ENCODE assay signal across 8 cellular contexts in the genomic region with DNA sequence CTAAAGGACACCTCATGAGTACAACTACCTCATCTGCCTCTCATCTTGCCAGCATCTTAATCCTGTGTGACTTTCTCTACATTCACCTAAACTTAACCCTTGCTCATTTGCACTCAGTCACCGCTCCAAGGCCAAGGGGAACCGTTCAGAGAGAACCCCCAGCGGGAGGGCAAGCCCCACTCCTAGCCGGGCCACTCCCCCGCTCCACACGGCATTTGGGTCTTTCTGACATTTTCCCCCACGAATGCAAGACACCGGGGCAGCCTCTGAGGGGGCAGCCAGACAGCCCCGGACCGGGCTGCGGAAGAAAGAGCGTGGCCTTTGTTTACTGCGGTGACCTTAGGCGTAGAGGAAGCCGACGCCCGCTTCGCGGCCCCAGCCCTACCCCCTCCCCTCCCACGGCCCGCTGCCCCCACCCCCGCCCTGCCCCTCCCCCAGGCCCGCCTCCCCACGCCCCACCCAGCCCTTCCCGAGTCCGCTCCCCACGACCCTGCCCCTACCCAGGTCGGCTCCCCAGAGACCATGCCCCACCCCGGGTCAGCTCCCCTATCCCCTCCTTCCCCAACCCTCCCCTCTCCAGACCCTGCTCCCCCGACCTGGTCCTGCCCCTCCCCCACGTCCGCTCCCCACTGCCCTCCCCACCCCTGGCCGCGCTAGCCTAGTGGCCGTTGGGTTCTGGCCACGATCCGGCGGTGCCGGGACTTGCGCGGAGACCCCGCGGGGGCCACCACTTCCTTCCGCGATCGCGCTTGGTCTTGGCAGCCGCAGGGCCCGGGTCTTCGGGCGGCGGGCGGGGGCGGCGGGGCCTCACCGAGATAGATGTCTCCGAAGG. TPM values are rescaled to one million over a fixed set of nuclear protein-coding genes. Genes with fewer than 3 reads are reported as not detected.
A peak's percentile ranks its signal among the peaks of the same experiment; 100 is the strongest.
DNase-seq lines count a peak whose midpoint lies in the region; ATAC-seq, FAIRE-seq and TF ChIP-seq lines count a peak whose summit lies in the region.

No MANE protein-coding gene starts in this region.

- peaks cover 10% of the 10 kb centered on the region for H3K36me3 ChIP-seq in PC-9 (ENCODE audit: low read depth)

- H3F3A ChIP-seq in PC-9 (ENCODE audit: insufficient read depth, low read depth), result peaks cover 45% of the 10 kb centered on the region

- H2AFZ ChIP-seq in PC-9, result no peak overlapping the region

- CTCF ChIA-PET in A549 (lab: Yijun Ruan, JAX), result interaction anchor here (1.7 to 2.5 kb wide), 2 partner anchors 11 to 28 kb away, joined by 6 to 11 read pairs; no protein-coding TSS in a partner anchor
- CTCF ChIA-PET in PC-9 (lab: Charles Lee), result no interaction called here

- 3% methylated on average over 21 of the region's 57 CpGs for WGBS in A549 (ENCODE audit: missing lambda C conversion rate)

- POLR2A ChIA-PET in A549 (lab: Yijun Ruan, JAX), result interaction anchor here (0.7 to 3.0 kb wide), 8 partner anchors 8 to 67 kb away, joined by 3 to 17 read pairs (median 6); no protein-coding TSS in a partner anchor
- POLR2A ChIA-PET in PC-9 (lab: Charles Lee; ENCODE audit: unreplicated experiment), result interaction anchor here (1.3 kb wide), 1 partner anchor 20 kb away, joined by 5 read pairs; no protein-coding TSS in a partner anchor

- H3K9me3 Mint-ChIP-seq in activated naive CD4-positive, alpha-beta T cell treated with anti-CD3 and anti-CD28 coated beads, Interleukin-2, amount 50 U/mL, for 72 hours, result no peaks in the 10 kb centered on the region

- ATAC-seq in A549, result peak; percentile 0 to 11; a peak in 3 of 6 replicates
- peak; percentile 18 for ATAC-seq in GM19438 (IDR thresholded peaks at IDR 0.05; ENCODE audit: low read depth, unreplicated experiment)
- peak; percentile 19 to 52 for ATAC-seq in activated naive CD4-positive, alpha-beta T cell treated with anti-CD3 and anti-CD28 coated beads, Interleukin-2, amount 50 U/mL, for 72 hours
- peak; percentile 41 to 49 for ATAC-seq in left cardiac atrium
- peak; percentile 15 for ATAC-seq in sciatic nerve

- no peak for FAIRE-seq in A549 (lab: Jason Lieb, UNC)

- peak in 1 of 2 experiments; percentile 27; a peak in 1 of 5 replicates for TF ChIP-seq EP300 in A549 (IDR thresholded peaks at IDR 0.05)

- no peak for TF ChIP-seq RAD21 in A549 (conservative IDR thresholded peaks at IDR 0.05 in 1 of 2, IDR thresholded peaks at IDR 0.05 in 1 of 2)

- BruUV-seq in PC-9 (replicated peaks; lab: Mats Ljungman, UMichigan), result no TSS peak

- peaks cover 7 to 28% of the 10 kb centered on the region in 2 donors for H3K36me3 Mint-ChIP-seq in activated naive CD4-positive, alpha-beta T cell treated with anti-CD3 and anti-CD28 coated beads, Interleukin-2, amount 50 U/mL, for 72 hours

- DNase-seq in A549 (ENCODE audit: low read depth in 1 of 2, low spot score in 1 of 2), result peak in 1 of 2 experiments; percentile 59
- peak in 1 of 2 experiments; percentile 17 for DNase-seq in PC-9
- peak in 1 of 2 donors; percentile 42 for DNase-seq in activated naive CD4-positive, alpha-beta T cell treated with anti-CD3 and anti-CD28 coated beads, Interleukin-2, amount 50 U/mL, for 72 hours (ENCODE audit: low spot score in 2 of 2)
- DNase-seq in left cardiac atrium, result peak; percentile 64
- DNase-seq in sciatic nerve (ENCODE audit: low spot score), result peak; percentile 79
- DNase-seq in pons (ENCODE audit: low spot score), result no peak
- no peak for DNase-seq in superior temporal gyrus (ENCODE audit: extremely low spot score)

- TF ChIP-seq POLR2A in A549 (IDR thresholded peaks at IDR 0.05; ENCODE audit: low read length), result no peak

- intact Hi-C loops in PC-9 (cut with micrococcal nuclease; ENCODE audit: unreplicated experiment), result no loop called here
- intact Hi-C loops in left cardiac atrium (cut with DNase I), result loop anchor here in 1 of 2 donors (5.0 kb wide), 1 partner anchor 35 kb away; no protein-coding TSS in a partner anchor
- intact Hi-C loops in sciatic nerve (cut with DNase I), result no loop called here

- no peaks in the 10 kb centered on the region for H3K9me3 ChIP-seq in A549
- H3K9me3 ChIP-seq in PC-9 (ENCODE audit: insufficient read depth, low read depth), result no peaks in the 10 kb centered on the region

- H3K4me1 ChIP-seq in A549 (peaks cover 55% of the 10 kb centered on the region), PC-9 (replicated peaks; ENCODE audit: insufficient read depth) (peaks cover 54% of the 10 kb centered on the region)

- H3K9me2 ChIP-seq in PC-9 (ENCODE audit: insufficient read depth), result no peaks in the 10 kb centered on the region

- TF ChIP-seq CTCF in A549 (IDR thresholded peaks at IDR 0.05) (no peak), PC-9 (conservative IDR thresholded peaks at IDR 0.05) (no peak)

- H3K4me3 ChIP-seq in A549 (peak overlapping the region; percentile 97), PC-9 (peak overlapping the region; percentile 88)

- H3K27ac ChIP-seq in A549 (peak overlapping the region; percentile 99 to 100), PC-9 (peak overlapping the region; percentile 93)

- no peaks in the 10 kb centered on the region for H3K27me3 ChIP-seq in PC-9 (ENCODE audit: insufficient read depth, low read depth)

- H3K4me2 ChIP-seq in A549, result peak overlapping the region; percentile 88
- peak overlapping the region; percentile 87 for H3K4me2 ChIP-seq in PC-9

- peaks cover 54% of the 10 kb centered on the region for H3K79me2 ChIP-seq in PC-9 (ENCODE audit: low read depth)

- H3K27ac Mint-ChIP-seq in activated naive CD4-positive, alpha-beta T cell treated with anti-CD3 and anti-CD28 coated beads, Interleukin-2, amount 50 U/mL, for 72 hours, result peak overlapping the region; percentile 100

- peaks cover 49% of the 10 kb centered on the region for H4K20me1 ChIP-seq in PC-9 (ENCODE audit: insufficient read depth)

TF ChIP-seq in A549, 52 proteins besides CTCF, POLR2A, EP300 and RAD21 (continues in another document):
- no peak; the same call in 1 of the 2 replicates for TF ChIP-seq FOSB (CRISPR knock-in tag; IDR thresholded peaks at IDR 0.05)
- 0 out of 2 replicates have a peak, but pooled peaks have one; percentile 70 for TF ChIP-seq TFCP2L1 (CRISPR knock-in tag; IDR thresholded peaks at IDR 0.05)
- no peak for TF ChIP-seq ZSCAN20 (CRISPR knock-in tag; IDR thresholded peaks at IDR 0.05)
- TF ChIP-seq JUN (IDR thresholded peaks at IDR 0.05), result no peak; a peak in 1 of 5 replicates
- TF ChIP-seq RARB (CRISPR knock-in tag; IDR thresholded peaks at IDR 0.05), result no peak
- TF ChIP-seq HDAC2 (IDR thresholded peaks at IDR 0.05), result no peak
- TF ChIP-seq, protein P1, sequence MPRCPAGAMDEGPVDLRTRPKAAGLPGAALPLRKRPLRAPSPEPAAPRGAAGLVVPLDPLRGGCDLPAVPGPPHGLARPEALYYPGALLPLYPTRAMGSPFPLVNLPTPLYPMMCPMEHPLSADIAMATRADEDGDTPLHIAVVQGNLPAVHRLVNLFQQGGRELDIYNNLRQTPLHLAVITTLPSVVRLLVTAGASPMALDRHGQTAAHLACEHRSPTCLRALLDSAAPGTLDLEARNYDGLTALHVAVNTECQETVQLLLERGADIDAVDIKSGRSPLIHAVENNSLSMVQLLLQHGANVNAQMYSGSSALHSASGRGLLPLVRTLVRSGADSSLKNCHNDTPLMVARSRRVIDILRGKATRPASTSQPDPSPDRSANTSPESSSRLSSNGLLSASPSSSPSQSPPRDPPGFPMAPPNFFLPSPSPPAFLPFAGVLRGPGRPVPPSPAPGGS (IDR thresholded peaks at IDR 0.05), result no peak
- TF ChIP-seq HOXA7 (CRISPR knock-in tag; IDR thresholded peaks at IDR 0.05), result peak; percentile 82; the same call in 1 of the 2 replicates
- TF ChIP-seq KDM1A (IDR thresholded peaks at IDR 0.05; ENCODE audit: low read depth), result no peak
- TF ChIP-seq MAZ (IDR thresholded peaks at IDR 0.05; ENCODE audit: borderline replicate concordance, low read depth, low read length), result no peak
- no peak for TF ChIP-seq CEBPB (IDR thresholded peaks at IDR 0.05)
- TF ChIP-seq JUNB (IDR thresholded peaks at IDR 0.05), result no peak
- TF ChIP-seq, protein P2, sequence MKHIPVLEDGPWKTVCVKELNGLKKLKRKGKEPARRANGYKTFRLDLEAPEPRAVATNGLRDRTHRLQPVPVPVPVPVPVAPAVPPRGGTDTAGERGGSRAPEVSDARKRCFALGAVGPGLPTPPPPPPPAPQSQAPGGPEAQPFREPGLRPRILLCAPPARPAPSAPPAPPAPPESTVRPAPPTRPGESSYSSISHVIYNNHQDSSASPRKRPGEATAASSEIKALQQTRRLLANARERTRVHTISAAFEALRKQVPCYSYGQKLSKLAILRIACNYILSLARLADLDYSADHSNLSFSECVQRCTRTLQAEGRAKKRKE (CRISPR knock-in tag; IDR thresholded peaks at IDR 0.05; ENCODE audit: low read depth), result no peak

RNA-seq across cellular contexts. Expression of a gene that starts 0.8 kb away (rescaled TPM):
- polyA plus RNA-seq in A549 (2011; rRNA removed) (130 and 139 TPM in 2 replicates), A549 (2017; fragmentation: RNase III; extraction: RNeasy Plus Mini Kit Qiagen cat#74134 plus additional on column Dnase treatment) (151 to 173 TPM (median 163 TPM) in 3 replicates)
- 182 and 192 TPM in 2 replicates for polyA plus RNA-seq in A549 (2012; cell fraction: cytosol; rRNA removed)
- polyA plus RNA-seq in A549 (2012; cell fraction: nucleus; rRNA removed), result 734 and 786 TPM in 2 replicates
- 105 and 128 TPM in 2 replicates for polyA minus RNA-seq in A549 (2011; rRNA and poly(A)+ RNA removed)
- total RNA-seq in PC-9 (2021) (151 and 181 TPM in 2 replicates), left cardiac atrium (10 to 100 TPM; 63.6 to 88.2 TPM), sciatic nerve (152 TPM)
- total RNA-seq in activated naive CD4-positive, alpha-beta T cell treated with anti-CD3 and anti-CD28 coated beads, Interleukin-2, amount 50 U/mL, for 72 hours, result 100 to 1,000 TPM; 130 to 171 TPM

RNA-seq across cellular contexts. Expression of a gene that starts 43.9 kb away (rescaled TPM):
- polyA plus RNA-seq in A549 (2011; rRNA removed) (28.6 and 40.0 TPM in 2 replicates), A549 (2017; fragmentation: RNase III; extraction: RNeasy Plus Mini Kit Qiagen cat#74134 plus additional on column Dnase treatment) (77.9 to 97.7 TPM (median 90.9 TPM) in 3 replicates)
- 53.6 and 113 TPM in 2 replicates for polyA plus RNA-seq in A549 (2012; cell fraction: cytosol; rRNA removed)
- polyA plus RNA-seq in A549 (2012; cell fraction: nucleus; rRNA removed), result 108 and 156 TPM in 2 replicates
- 31.5 TPM in 2 replicates for polyA minus RNA-seq in A549 (2011; rRNA and poly(A)+ RNA removed)
- total RNA-seq in PC-9 (2021) (157 and 198 TPM in 2 replicates), left cardiac atrium (10 to 100 TPM; 18.4 to 35.7 TPM), sciatic nerve (53.1 TPM)
- 100 to 1,000 TPM in 1 of 2 donors, 1 to 10 TPM in 1; 8.6 to 197 TPM for total RNA-seq in activated naive CD4-positive, alpha-beta T cell treated with anti-CD3 and anti-CD28 coated beads, Interleukin-2, amount 50 U/mL, for 72 hours

RNA-seq across cellular contexts. Expression of a gene that starts 44.7 kb away (rescaled TPM):
- polyA plus RNA-seq in A549 (2011; rRNA removed), result not detected in 2 replicates
- polyA plus RNA-seq in A549 (2012; cell fraction: cytosol; rRNA removed), result not detected in 2 replicates
- 0.07 TPM in 1 of 2 replicates, not detected in the other for polyA plus RNA-seq in A549 (2012; cell fraction: nucleus; rRNA removed)
- not detected in 3 replicates for polyA plus RNA-seq in A549 (2017; fragmentation: RNase III; extraction: RNeasy Plus Mini Kit Qiagen cat#74134 plus additional on column Dnase treatment)
- polyA minus RNA-seq in A549 (2011; rRNA and poly(A)+ RNA removed), result not detected in 2 replicates
- 0.48 and 0.68 TPM in 2 replicates for total RNA-seq in PC-9 (2021)
- total RNA-seq in activated naive CD4-positive, alpha-beta T cell treated with anti-CD3 and anti-CD28 coated beads, Interleukin-2, amount 50 U/mL, for 72 hours, result 100 to 1,000 TPM; 620 to 646 TPM
- 1 to 10 TPM in 1 of 2 donors, under 1 TPM in 1; 0.60 to 1.8 TPM for total RNA-seq in left cardiac atrium
- total RNA-seq in sciatic nerve, result 2.5 TPM

Comparison
In these comparisons a context has a peak if more than half of its experiments do, and no peak if none do; other contexts are left out.
1. DNase-seq: peak in left cardiac atrium (single experiment) and sciatic nerve (single experiment); none in pons (single experiment) and superior temporal gyrus (single experiment).
2. RNA of a gene that starts 44.7 kb away (total RNA-seq): 620 to 646 TPM in activated naive CD4-positive, alpha-beta T cell treated with anti-CD3 and anti-CD28 coated beads, Interleukin-2, amount 50 U/mL, for 72 hours; 2.5 TPM in sciatic nerve (single experiment), 0.60 to 1.8 TPM in left cardiac atrium and 0.48 to 0.68 TPM in PC-9; every median in the first group is over 100 times any median in the second.
3. Peak in every context shown above with its lines, with median percentiles within 50 percentile points of each other: ATAC-seq.